In genomic region chr18:35580748-35581534, GRCh38 we compare ENCODE assay signal across 1 cellular context.
TF ChIP-seq lines count a peak whose summit lies in the region.

No MANE protein-coding gene starts in this region.

TF ChIP-seq in HepG2, 621 proteins besides CTCF, POLR2A, EP300 and RAD21 (continued from another document and continues in another):
- TF ChIP-seq, protein P1, sequence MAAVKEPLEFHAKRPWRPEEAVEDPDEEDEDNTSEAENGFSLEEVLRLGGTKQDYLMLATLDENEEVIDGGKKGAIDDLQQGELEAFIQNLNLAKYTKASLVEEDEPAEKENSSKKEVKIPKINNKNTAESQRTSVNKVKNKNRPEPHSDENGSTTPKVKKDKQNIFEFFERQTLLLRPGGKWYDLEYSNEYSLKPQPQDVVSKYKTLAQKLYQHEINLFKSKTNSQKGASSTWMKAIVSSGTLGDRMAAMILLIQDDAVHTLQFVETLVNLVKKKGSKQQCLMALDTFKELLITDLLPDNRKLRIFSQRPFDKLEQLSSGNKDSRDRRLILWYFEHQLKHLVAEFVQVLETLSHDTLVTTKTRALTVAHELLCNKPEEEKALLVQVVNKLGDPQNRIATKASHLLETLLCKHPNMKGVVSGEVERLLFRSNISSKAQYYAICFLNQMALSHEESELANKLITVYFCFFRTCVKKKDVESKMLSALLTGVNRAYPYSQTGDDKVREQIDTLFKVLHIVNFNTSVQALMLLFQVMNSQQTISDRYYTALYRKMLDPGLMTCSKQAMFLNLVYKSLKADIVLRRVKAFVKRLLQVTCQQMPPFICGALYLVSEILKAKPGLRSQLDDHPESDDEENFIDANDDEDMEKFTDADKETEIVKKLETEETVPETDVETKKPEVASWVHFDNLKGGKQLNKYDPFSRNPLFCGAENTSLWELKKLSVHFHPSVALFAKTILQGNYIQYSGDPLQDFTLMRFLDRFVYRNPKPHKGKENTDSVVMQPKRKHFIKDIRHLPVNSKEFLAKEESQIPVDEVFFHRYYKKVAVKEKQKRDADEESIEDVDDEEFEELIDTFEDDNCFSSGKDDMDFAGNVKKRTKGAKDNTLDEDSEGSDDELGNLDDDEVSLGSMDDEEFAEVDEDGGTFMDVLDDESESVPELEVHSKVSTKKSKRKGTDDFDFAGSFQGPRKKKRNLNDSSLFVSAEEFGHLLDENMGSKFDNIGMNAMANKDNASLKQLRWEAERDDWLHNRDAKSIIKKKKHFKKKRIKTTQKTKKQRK (IDR thresholded peaks at IDR 0.05; ENCODE audit: low read length): no peak
- no peak for TF ChIP-seq ZNF580 (CRISPR knock-in tag; IDR thresholded peaks at IDR 0.05; ENCODE audit: borderline replicate concordance, low read depth)
- TF ChIP-seq ZNF44 (CRISPR knock-in tag; IDR thresholded peaks at IDR 0.05): no peak
- no peak for TF ChIP-seq ZNF737 (CRISPR knock-in tag; IDR thresholded peaks at IDR 0.05; ENCODE audit: borderline replicate concordance)
- no peak for TF ChIP-seq ZNF510 (CRISPR knock-in tag; IDR thresholded peaks at IDR 0.05; ENCODE audit: low read depth)
- no peak for TF ChIP-seq ELF3 (CRISPR knock-in tag; IDR thresholded peaks at IDR 0.05)
- no peak for TF ChIP-seq ZNF335 (CRISPR knock-in tag; IDR thresholded peaks at IDR 0.05)
- no peak for TF ChIP-seq IKZF4 (CRISPR knock-in tag; IDR thresholded peaks at IDR 0.05; ENCODE audit: borderline replicate concordance, low read depth, not compliant biosample characterization)
- no peak for TF ChIP-seq NR3C1 (CRISPR knock-in tag; IDR thresholded peaks at IDR 0.05)
- TF ChIP-seq ZMYM2 (CRISPR knock-in tag; IDR thresholded peaks at IDR 0.05): no peak
- TF ChIP-seq PHF20 (CRISPR knock-in tag; IDR thresholded peaks at IDR 0.05): no peak
- TF ChIP-seq SOX5 (CRISPR knock-in tag; IDR thresholded peaks at IDR 0.05; ENCODE audit: borderline replicate concordance): no peak
- no peak for TF ChIP-seq MIXL1 (CRISPR knock-in tag; IDR thresholded peaks at IDR 0.05)
- TF ChIP-seq SRY (CRISPR knock-in tag; IDR thresholded peaks at IDR 0.05): no peak
- TF ChIP-seq ZEB1 (IDR thresholded peaks at IDR 0.05; ENCODE audit: insufficient replicate concordance, low read depth): no peak
- TF ChIP-seq ZNF816 (CRISPR knock-in tag; IDR thresholded peaks at IDR 0.05; ENCODE audit: borderline replicate concordance): no peak
- peak; percentile 49 for TF ChIP-seq MAX (IDR thresholded peaks at IDR 0.05)
- TF ChIP-seq, protein P2, sequence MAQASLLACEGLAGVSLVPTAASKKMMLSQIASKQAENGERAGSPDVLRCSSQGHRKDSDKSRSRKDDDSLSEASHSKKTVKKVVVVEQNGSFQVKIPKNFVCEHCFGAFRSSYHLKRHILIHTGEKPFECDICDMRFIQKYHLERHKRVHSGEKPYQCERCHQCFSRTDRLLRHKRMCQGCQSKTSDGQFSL (CRISPR knock-in tag; IDR thresholded peaks at IDR 0.05): no peak
- TF ChIP-seq FUBP1 (CRISPR knock-in tag; IDR thresholded peaks at IDR 0.05; ENCODE audit: borderline replicate concordance): no peak
- 0 out of 2 replicates have a peak, but pooled peaks have one; percentile 24 for TF ChIP-seq NR2C2 (CRISPR knock-in tag; IDR thresholded peaks at IDR 0.05; ENCODE audit: borderline replicate concordance)
- no peak for TF ChIP-seq TCF12 (IDR thresholded peaks at IDR 0.05)
- no peak for TF ChIP-seq TCF12 (CRISPR knock-in tag; IDR thresholded peaks at IDR 0.05)
- no peak for TF ChIP-seq ZNF75D (CRISPR knock-in tag; IDR thresholded peaks at IDR 0.05; ENCODE audit: borderline replicate concordance)
- no peak for TF ChIP-seq NR1H2 (CRISPR knock-in tag; IDR thresholded peaks at IDR 0.05; ENCODE audit: borderline replicate concordance, low read depth)
- TF ChIP-seq MLX (CRISPR knock-in tag; IDR thresholded peaks at IDR 0.05): no peak
- no peak for TF ChIP-seq PRMT3 (CRISPR knock-in tag; IDR thresholded peaks at IDR 0.05; ENCODE audit: borderline replicate concordance, low read depth)
- TF ChIP-seq DNMT3B (CRISPR knock-in tag; conservative IDR thresholded peaks at IDR 0.05): no peak
- TF ChIP-seq ZNF232 (CRISPR knock-in tag; IDR thresholded peaks at IDR 0.05; ENCODE audit: borderline replicate concordance): no peak
- TF ChIP-seq KAT8 (CRISPR knock-in tag; IDR thresholded peaks at IDR 0.05): 0 out of 2 replicates have a peak, but pooled peaks have one; percentile 16
- no peak for TF ChIP-seq PBX2 (CRISPR knock-in tag; IDR thresholded peaks at IDR 0.05)
- TF ChIP-seq TCF7L2 (IDR thresholded peaks at IDR 0.05; ENCODE audit: low read depth, low read length): no peak
- no peak for TF ChIP-seq SYNCRIP (IDR thresholded peaks at IDR 0.05; ENCODE audit: insufficient read depth, low read depth, low read length)
- TF ChIP-seq, protein P3, sequence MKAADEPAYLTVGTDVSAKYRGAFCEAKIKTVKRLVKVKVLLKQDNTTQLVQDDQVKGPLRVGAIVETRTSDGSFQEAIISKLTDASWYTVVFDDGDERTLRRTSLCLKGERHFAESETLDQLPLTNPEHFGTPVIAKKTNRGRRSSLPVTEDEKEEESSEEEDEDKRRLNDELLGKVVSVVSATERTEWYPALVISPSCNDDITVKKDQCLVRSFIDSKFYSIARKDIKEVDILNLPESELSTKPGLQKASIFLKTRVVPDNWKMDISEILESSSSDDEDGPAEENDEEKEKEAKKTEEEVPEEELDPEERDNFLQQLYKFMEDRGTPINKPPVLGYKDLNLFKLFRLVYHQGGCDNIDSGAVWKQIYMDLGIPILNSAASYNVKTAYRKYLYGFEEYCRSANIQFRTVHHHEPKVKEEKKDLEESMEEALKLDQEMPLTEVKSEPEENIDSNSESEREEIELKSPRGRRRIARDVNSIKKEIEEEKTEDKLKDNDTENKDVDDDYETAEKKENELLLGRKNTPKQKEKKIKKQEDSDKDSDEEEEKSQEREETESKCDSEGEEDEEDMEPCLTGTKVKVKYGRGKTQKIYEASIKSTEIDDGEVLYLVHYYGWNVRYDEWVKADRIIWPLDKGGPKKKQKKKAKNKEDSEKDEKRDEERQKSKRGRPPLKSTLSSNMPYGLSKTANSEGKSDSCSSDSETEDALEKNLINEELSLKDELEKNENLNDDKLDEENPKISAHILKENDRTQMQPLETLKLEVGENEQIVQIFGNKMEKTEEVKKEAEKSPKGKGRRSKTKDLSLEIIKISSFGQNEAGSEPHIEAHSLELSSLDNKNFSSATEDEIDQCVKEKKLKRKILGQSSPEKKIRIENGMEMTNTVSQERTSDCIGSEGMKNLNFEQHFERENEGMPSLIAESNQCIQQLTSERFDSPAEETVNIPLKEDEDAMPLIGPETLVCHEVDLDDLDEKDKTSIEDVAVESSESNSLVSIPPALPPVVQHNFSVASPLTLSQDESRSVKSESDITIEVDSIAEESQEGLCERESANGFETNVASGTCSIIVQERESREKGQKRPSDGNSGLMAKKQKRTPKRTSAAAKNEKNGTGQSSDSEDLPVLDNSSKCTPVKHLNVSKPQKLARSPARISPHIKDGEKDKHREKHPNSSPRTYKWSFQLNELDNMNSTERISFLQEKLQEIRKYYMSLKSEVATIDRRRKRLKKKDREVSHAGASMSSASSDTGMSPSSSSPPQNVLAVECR (CRISPR knock-in tag; IDR thresholded peaks at IDR 0.05; ENCODE audit: borderline replicate concordance): no peak
- no peak for TF ChIP-seq TEF (CRISPR knock-in tag; IDR thresholded peaks at IDR 0.05)
- TF ChIP-seq ZNF362 (CRISPR knock-in tag; IDR thresholded peaks at IDR 0.05; ENCODE audit: borderline replicate concordance): no peak
- no peak for TF ChIP-seq NFE2L2 (IDR thresholded peaks at IDR 0.05; ENCODE audit: low read length)
- no peak for TF ChIP-seq ZNF543 (CRISPR knock-in tag; IDR thresholded peaks at IDR 0.05)
- TF ChIP-seq, protein P4, sequence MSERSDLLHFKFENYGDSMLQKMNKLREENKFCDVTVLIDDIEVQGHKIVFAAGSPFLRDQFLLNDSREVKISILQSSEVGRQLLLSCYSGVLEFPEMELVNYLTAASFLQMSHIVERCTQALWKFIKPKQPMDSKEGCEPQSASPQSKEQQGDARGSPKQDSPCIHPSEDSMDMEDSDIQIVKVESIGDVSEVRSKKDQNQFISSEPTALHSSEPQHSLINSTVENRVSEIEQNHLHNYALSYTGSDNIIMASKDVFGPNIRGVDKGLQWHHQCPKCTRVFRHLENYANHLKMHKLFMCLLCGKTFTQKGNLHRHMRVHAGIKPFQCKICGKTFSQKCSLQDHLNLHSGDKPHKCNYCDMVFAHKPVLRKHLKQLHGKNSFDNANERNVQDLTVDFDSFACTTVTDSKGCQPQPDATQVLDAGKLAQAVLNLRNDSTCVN (CRISPR knock-in tag; IDR thresholded peaks at IDR 0.05; ENCODE audit: borderline replicate concordance): no peak
- no peak for TF ChIP-seq SRSF4 (IDR thresholded peaks at IDR 0.05; ENCODE audit: low read depth, low read length, poor library complexity, severe bottlenecking)
- TF ChIP-seq ZFY (CRISPR knock-in tag; IDR thresholded peaks at IDR 0.05): peak; percentile 84
- no peak for TF ChIP-seq SATB2 (CRISPR knock-in tag; IDR thresholded peaks at IDR 0.05)
- no peak for TF ChIP-seq ETV5 (CRISPR knock-in tag; IDR thresholded peaks at IDR 0.05; ENCODE audit: borderline replicate concordance)
- TF ChIP-seq IRX3 (CRISPR knock-in tag; IDR thresholded peaks at IDR 0.05; ENCODE audit: borderline replicate concordance, low read depth): no peak
- no peak for TF ChIP-seq JUNB (CRISPR knock-in tag; IDR thresholded peaks at IDR 0.05; ENCODE audit: borderline replicate concordance)
- no peak for TF ChIP-seq ZNF556 (CRISPR knock-in tag; IDR thresholded peaks at IDR 0.05; ENCODE audit: borderline replicate concordance)
- no peak for TF ChIP-seq MIER3 (CRISPR knock-in tag; IDR thresholded peaks at IDR 0.05; ENCODE audit: borderline replicate concordance)
- TF ChIP-seq ZNF644 (CRISPR knock-in tag; IDR thresholded peaks at IDR 0.05; ENCODE audit: low read depth): no peak
